1 cellular context compared by ENCODE assay signal in the genomic region with DNA sequence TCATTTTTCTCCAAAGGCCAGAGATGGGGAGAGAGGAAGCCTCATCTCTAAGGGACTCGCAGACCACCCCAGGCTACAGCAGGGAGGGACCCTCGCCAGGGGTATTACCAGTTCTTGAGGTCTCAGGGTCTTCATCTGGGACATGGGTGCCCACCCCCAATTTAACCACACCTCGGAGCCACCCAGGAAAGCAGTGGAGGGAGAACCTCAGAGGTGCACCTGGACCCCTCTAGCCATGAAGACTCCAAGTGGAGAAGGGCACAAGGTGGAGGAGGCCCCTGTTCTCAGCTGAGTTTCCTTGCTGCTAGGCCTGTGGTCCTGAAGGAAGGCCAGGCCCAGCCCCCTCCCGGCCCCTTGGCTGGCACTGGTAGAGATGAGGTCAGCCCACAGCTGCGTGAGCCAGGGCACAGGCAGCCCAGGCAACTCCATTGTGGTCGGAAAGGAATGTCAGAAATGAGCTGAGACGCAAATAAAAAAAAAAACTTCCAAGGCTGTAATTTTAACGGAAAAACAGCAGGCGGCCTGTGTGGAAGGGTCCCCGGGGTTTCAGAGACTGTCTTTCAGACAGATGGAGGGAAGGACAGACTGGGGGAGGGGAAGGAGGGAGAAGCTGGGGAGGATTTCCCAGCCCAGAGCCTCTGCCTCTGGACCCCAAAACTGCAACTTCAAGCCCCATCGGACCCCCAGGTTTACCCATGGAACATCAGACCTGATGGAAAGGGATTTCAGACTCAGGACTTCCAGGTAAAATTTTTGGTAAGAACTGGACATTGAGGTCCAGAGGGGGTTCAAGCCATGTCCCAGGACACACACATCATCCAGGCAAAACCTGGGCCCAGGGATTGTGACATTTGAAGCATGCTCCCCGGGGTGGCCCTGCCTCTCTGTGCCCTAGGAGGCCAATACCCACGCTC.
TF ChIP-seq lines count a peak whose summit lies in the region.

No MANE protein-coding gene starts in this region.

TF ChIP-seq in HCT116, 20 proteins besides CTCF, POLR2A, EP300 and RAD21 (continued from another document):
- TF ChIP-seq, protein P1, sequence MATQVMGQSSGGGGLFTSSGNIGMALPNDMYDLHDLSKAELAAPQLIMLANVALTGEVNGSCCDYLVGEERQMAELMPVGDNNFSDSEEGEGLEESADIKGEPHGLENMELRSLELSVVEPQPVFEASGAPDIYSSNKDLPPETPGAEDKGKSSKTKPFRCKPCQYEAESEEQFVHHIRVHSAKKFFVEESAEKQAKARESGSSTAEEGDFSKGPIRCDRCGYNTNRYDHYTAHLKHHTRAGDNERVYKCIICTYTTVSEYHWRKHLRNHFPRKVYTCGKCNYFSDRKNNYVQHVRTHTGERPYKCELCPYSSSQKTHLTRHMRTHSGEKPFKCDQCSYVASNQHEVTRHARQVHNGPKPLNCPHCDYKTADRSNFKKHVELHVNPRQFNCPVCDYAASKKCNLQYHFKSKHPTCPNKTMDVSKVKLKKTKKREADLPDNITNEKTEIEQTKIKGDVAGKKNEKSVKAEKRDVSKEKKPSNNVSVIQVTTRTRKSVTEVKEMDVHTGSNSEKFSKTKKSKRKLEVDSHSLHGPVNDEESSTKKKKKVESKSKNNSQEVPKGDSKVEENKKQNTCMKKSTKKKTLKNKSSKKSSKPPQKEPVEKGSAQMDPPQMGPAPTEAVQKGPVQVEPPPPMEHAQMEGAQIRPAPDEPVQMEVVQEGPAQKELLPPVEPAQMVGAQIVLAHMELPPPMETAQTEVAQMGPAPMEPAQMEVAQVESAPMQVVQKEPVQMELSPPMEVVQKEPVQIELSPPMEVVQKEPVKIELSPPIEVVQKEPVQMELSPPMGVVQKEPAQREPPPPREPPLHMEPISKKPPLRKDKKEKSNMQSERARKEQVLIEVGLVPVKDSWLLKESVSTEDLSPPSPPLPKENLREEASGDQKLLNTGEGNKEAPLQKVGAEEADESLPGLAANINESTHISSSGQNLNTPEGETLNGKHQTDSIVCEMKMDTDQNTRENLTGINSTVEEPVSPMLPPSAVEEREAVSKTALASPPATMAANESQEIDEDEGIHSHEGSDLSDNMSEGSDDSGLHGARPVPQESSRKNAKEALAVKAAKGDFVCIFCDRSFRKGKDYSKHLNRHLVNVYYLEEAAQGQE (IDR thresholded peaks at IDR 0.05; ENCODE audit: low read depth): no peak
